23 cellular contexts compared by ENCODE assay signal in the genomic region with DNA sequence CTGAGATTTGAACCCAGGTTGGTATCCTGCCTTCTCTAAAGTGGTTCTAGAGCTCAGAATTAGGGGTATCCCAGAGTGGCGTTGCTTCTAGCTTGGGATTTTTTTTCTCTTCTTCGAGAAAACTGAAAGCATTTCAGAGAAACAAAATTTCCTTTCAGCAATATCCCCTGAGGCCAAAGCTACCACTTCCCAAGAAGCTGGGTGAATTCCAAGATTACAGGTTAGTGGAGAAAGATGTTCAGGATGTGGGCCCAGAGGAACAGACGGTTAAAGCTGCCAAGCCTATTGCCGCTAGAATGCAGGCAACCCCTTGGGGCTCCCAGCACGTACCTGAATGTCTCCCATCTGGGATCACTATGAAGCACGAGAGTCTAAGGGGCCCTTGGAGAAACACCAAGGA.
"Had no signal": no experiment of that assay in that cellular context is flagged by ENCODE, and none has a peak within 500 bp of the region (broad histone marks: within the 10 kb centered on the region; RNA-seq: fewer than 3 reads in every experiment).

No MANE protein-coding gene starts in this region.

- H3K27me3 ChIP-seq: gastrocnemius medialis, left lung, neural progenitor cell, sigmoid colon, stomach, testis, tibial artery, upper lobe of left lung had no signal

- H3K4me3 Mint-ChIP-seq: effector memory CD8-positive, alpha-beta T cell; naive thymus-derived CD4-positive, alpha-beta T cell; nephron; neural progenitor cell; stimulated activated effector memory CD8-positive, alpha-beta T cell treated with anti-CD3 and anti-CD28 coated beads, Interleukin-12 subunit alpha, Interleukin-12 subunit beta, amount 100 ng/mL, for 72 hours had no signal

- H3K9me3 ChIP-seq: gastrocnemius medialis, left lung, psoas muscle, sigmoid colon, stomach, testis, tibial artery, upper lobe of left lung had no signal

- H3K4me1 ChIP-seq: neural progenitor cell, psoas muscle, testis had no signal

- H3K9ac ChIP-seq: neural progenitor cell had no signal

- H3K9me3 Mint-ChIP-seq: effector memory CD8-positive, alpha-beta T cell; nephron; neural progenitor cell; stimulated activated effector memory CD8-positive, alpha-beta T cell treated with anti-CD3 and anti-CD28 coated beads, Interleukin-12 subunit alpha, Interleukin-12 subunit beta, amount 100 ng/mL, for 72 hours had no signal

- ATAC-seq: effector memory CD8-positive, alpha-beta T cell; gastrocnemius medialis; left cardiac atrium; left lung; psoas muscle; right cardiac atrium; stimulated activated effector memory CD8-positive, alpha-beta T cell treated with anti-CD3 and anti-CD28 coated beads, Interleukin-12 subunit alpha, Interleukin-12 subunit beta, amount 100 ng/mL, for 72 hours had no signal

- H3K4me3 ChIP-seq: gastrocnemius medialis, left lung, neural progenitor cell, psoas muscle, sigmoid colon, stomach, testis, tibial artery, upper lobe of left lung had no signal

- H3K27ac Mint-ChIP-seq: effector memory CD8-positive, alpha-beta T cell; naive thymus-derived CD4-positive, alpha-beta T cell; nephron; neural progenitor cell; stimulated activated effector memory CD8-positive, alpha-beta T cell treated with anti-CD3 and anti-CD28 coated beads, Interleukin-12 subunit alpha, Interleukin-12 subunit beta, amount 100 ng/mL, for 72 hours had no signal

- DNase-seq: cortex of kidney; effector memory CD8-positive, alpha-beta T cell; gastrocnemius medialis; head of caudate nucleus; left cardiac atrium; left lung; mesendoderm; midbrain; naive thymus-derived CD4-positive, alpha-beta T cell; psoas muscle; right cardiac atrium; sigmoid colon; stimulated activated CD4-positive, alpha-beta T cell treated with anti-CD3 and anti-CD28 coated beads, Interleukin-2, amount 100 ng/mL, for 24 hours; stimulated activated CD4-positive, alpha-beta T cell treated with anti-CD3 and anti-CD28 coated beads, Interleukin-4, amount 100 ng/mL, for 24 hours; stimulated activated naive CD4-positive, alpha-beta T cell treated with Interleukin-2 at 50 U/mL for 16 hours; stomach; substantia nigra; testis; tibial artery; upper lobe of left lung had no signal

- H3K36me3 ChIP-seq: gastrocnemius medialis, left lung, neural progenitor cell, sigmoid colon, tibial artery, upper lobe of left lung had no signal

- H3K36me3 Mint-ChIP-seq: neural progenitor cell; stimulated activated effector memory CD8-positive, alpha-beta T cell treated with anti-CD3 and anti-CD28 coated beads, Interleukin-12 subunit alpha, Interleukin-12 subunit beta, amount 100 ng/mL, for 72 hours had no signal

- H3K27ac ChIP-seq: left lung, neural progenitor cell, psoas muscle, sigmoid colon, stomach, testis, tibial artery, upper lobe of left lung had no signal

- H3K27me3 Mint-ChIP-seq: effector memory CD8-positive, alpha-beta T cell; naive thymus-derived CD4-positive, alpha-beta T cell had no signal
